Comparison of ENCODE assay signal across 7 cellular contexts in genomic region chr4:95314573-95314972, GRCh38.
"Had no signal": no experiment of that assay in that cellular context is flagged by ENCODE, and none has a peak within 500 bp of the region (broad histone marks: within the 10 kb centered on the region; RNA-seq: fewer than 3 reads in every experiment).

No MANE protein-coding gene starts in this region.

- DNase-seq: GDM1, GF-D8 had no signal

- FAIRE-seq: G401.6, GM12878, GM12891, GM12892, GM18507 had no signal

- H3K4me3 ChIP-seq: GM12878 had no signal
